Comparison of ENCODE assay signal across 17 cellular contexts in the genomic region with DNA sequence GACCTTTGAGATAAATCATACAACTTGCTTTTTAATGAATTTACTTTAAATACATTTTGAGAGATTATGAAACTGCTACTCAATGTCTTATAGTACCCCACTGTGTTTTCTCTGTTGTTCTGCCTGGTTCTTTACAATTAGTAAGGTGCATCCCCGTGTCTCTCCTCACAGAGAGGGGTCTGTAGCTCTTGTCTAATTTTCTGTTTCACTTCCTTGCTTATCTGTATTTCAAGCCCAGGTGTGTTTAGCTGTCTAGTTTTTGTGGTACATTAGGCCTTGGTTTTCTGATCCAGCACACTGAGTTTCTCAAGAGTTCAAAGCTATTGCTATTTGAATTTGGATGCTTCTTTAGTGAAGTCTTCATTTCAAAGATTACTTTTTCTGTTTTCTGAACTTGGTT.
DNase-seq lines count a peak whose midpoint lies in the region; ATAC-seq and TF ChIP-seq lines count a peak whose summit lies in the region.
"Had no signal": no experiment of that assay in that cellular context is flagged by ENCODE, and none has a peak within 500 bp of the region (broad histone marks: within the 10 kb centered on the region; RNA-seq: fewer than 3 reads in every experiment).

No MANE protein-coding gene starts in this region.

- DNase-seq in AG08395 (ENCODE audit: low spot score) (no peak), H4 (ENCODE audit: low spot score) (no peak), smooth muscle cell (lab: John Stamatoyannopoulos, UW; ENCODE audit: unreplicated experiment) (no peak)
- no peak for DNase-seq in stimulated activated CD8-positive, alpha-beta memory T cell treated with anti-CD3 and anti-CD28 coated beads, Interleukin-4, amount 100 ng/mL, for 48 hours
- DNase-seq: activated CD4-positive, CD25-positive, alpha-beta regulatory T cell treated with anti-CD3 and anti-CD28 coated beads, Interleukin-2, amount 50 U/mL, for 72 hours; activated T-cell treated with anti-CD3 and anti-CD28 coated beads, Interleukin-2, amount 50 U/mL, for 24 hours; amygdala; DMS53; foreskin fibroblast; islet precursor cell; KG1; NCI-H2029 treated with DMSO at 0.1 percent for 48 hours; stimulated activated naive CD4-positive, alpha-beta T cell had no signal

- no peaks in the 10 kb centered on the region for H3K36me3 ChIP-seq in smooth muscle cell (ENCODE audit: low read depth)

- TF ChIP-seq CTCF in smooth muscle cell (IDR thresholded peaks at IDR 0.05; ENCODE audit: borderline replicate concordance, insufficient read depth, poor library complexity, severe bottlenecking) = no peak

- ATAC-seq in GM18511 (IDR thresholded peaks at IDR 0.05; ENCODE audit: unreplicated experiment) (peak; percentile 84), GM21367 (IDR thresholded peaks at IDR 0.05; ENCODE audit: unreplicated experiment) (peak; percentile 84), HG02885 (IDR thresholded peaks at IDR 0.05; ENCODE audit: poor library complexity, unreplicated experiment) (peak; percentile 78), HG03565 (IDR thresholded peaks at IDR 0.05; ENCODE audit: unreplicated experiment) (peak; percentile 79)

- no peak overlapping the region for H3K9ac ChIP-seq in smooth muscle cell (ENCODE audit: low read depth)

- 83% methylated on average over 1 of the region's 1 CpG for WGBS in smooth muscle cell (ENCODE audit: low lambda C conversion rate)

- H3K4me2 ChIP-seq in smooth muscle cell = no peak overlapping the region

- H3K79me2 ChIP-seq in smooth muscle cell (ENCODE audit: low read depth) = no peaks in the 10 kb centered on the region

- no peaks in the 10 kb centered on the region for H3K9me3 ChIP-seq in smooth muscle cell (replicated peaks; ENCODE audit: low read depth)

- H4K20me1 ChIP-seq in smooth muscle cell (ENCODE audit: low read depth) = no peaks in the 10 kb centered on the region

- H3K27ac ChIP-seq in smooth muscle cell (ENCODE audit: low read depth) = no peak overlapping the region

- H2AFZ ChIP-seq in smooth muscle cell (ENCODE audit: low read depth) = no peak overlapping the region

- H3K4me1 ChIP-seq in smooth muscle cell (ENCODE audit: low read depth) = peaks cover 14% of the 10 kb centered on the region

- H3K4me3 ChIP-seq in smooth muscle cell = no peak overlapping the region

- H3F3A ChIP-seq in smooth muscle cell (ENCODE audit: low read depth) = no peaks in the 10 kb centered on the region

- H3K27me3 ChIP-seq in smooth muscle cell (ENCODE audit: low read depth) = no peaks in the 10 kb centered on the region
